10 cellular contexts compared by ENCODE assay signal in the genomic region with DNA sequence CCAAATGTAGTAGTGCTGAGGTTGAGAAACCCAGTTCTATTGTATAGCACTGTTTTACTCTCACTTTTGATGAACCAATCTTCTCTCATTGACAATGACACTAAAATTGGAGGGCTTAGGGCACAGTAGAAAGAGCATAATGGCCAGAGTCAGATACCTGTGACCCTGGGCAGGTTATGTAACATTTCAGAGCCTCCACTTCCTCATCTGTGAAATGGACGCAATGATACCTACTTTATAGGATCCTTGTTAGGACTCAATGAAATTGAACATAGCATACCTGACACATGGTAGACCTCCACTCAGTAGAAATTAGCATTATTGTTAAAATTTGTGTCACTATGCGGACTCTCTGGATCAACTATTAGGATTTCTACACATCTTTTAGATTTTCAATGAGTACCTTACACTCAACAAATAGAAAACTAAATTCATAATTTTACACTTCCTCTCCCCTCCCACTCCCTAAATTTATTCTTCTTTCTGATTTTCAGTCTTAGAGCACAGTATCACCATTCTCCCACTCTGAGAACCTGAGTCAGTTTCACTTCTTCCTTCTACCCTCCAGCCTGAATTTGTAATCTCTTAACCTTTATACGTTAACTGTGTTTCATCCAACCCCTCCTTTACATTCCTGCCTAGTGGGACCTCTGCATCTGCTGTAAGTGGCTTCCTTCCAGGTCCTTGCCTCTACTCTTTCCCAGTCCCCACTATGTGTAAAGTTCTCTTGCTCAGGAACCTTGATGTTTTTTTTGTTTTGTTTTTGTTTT.
DNase-seq lines count a peak whose midpoint lies in the region; ATAC-seq and TF ChIP-seq lines count a peak whose summit lies in the region.
"Had no signal": no experiment of that assay in that cellular context is flagged by ENCODE, and none has a peak within 500 bp of the region (broad histone marks: within the 10 kb centered on the region; RNA-seq: fewer than 3 reads in every experiment).

No MANE protein-coding gene starts in this region.

- no peak for TF ChIP-seq CTCF in chondrocyte (IDR thresholded peaks at IDR 0.05)
- TF ChIP-seq CTCF in foreskin fibroblast (IDR thresholded peaks at IDR 0.05; ENCODE audit: low read depth, low read length) = no peak
- TF ChIP-seq CTCF in PC-9 (conservative IDR thresholded peaks at IDR 0.05) = no peak

- no peak overlapping the region for H2AFZ ChIP-seq in PC-9

- H3K4me2 ChIP-seq in PC-9 = no peak overlapping the region

- no peaks in the 10 kb centered on the region for H3K9me3 Mint-ChIP-seq in chondrocyte (ENCODE audit: low read depth)

- POLR2A ChIA-PET in PC-9 (lab: Charles Lee; ENCODE audit: unreplicated experiment) = no interaction called here

- peaks cover 11% of the 10 kb centered on the region for H3K4me1 ChIP-seq in PC-9 (replicated peaks; ENCODE audit: insufficient read depth)

- no peaks in the 10 kb centered on the region for H3K27me3 Mint-ChIP-seq in chondrocyte (ENCODE audit: low read depth)

- H4K20me1 ChIP-seq in PC-9 (ENCODE audit: insufficient read depth) = no peaks in the 10 kb centered on the region

- no peak overlapping the region for H3K4me3 ChIP-seq in foreskin fibroblast (ENCODE audit: low read depth in 1 of 2, low read length in 2 of 2)
- H3K4me3 ChIP-seq in PC-9 = no peak overlapping the region
- H3K4me3 ChIP-seq: transverse colon had no signal

- no peaks in the 10 kb centered on the region for H3K27me3 ChIP-seq in PC-9 (ENCODE audit: insufficient read depth, low read depth)
- H3K27me3 ChIP-seq: transverse colon had no signal

- H3K36me3 Mint-ChIP-seq in chondrocyte (ENCODE audit: low read depth) = peaks cover 22% of the 10 kb centered on the region

- BruUV-seq in PC-9 (replicated peaks; lab: Mats Ljungman, UMichigan) = no TSS peak

- peaks cover 24% of the 10 kb centered on the region for H3F3A ChIP-seq in PC-9 (ENCODE audit: insufficient read depth, low read depth)

- ATAC-seq in GM18861 (IDR thresholded peaks at IDR 0.05; ENCODE audit: unreplicated experiment) = peak; percentile 89
- ATAC-seq in GM21526 (IDR thresholded peaks at IDR 0.05; ENCODE audit: low FRiP score, unreplicated experiment) = peak; percentile 82
- ATAC-seq in HG03460 (IDR thresholded peaks at IDR 0.05; ENCODE audit: unreplicated experiment) = peak; percentile 86
- ATAC-seq: sciatic nerve had no signal

- H3K9me3 ChIP-seq in PC-9 (ENCODE audit: insufficient read depth, low read depth) = no peaks in the 10 kb centered on the region
- H3K9me3 ChIP-seq: transverse colon had no signal

- 0 out of 2 replicates have a peak, but pooled peaks cover 5% of the 10 kb centered on the region for H3K36me3 ChIP-seq in PC-9 (ENCODE audit: low read depth)

- H3K27ac ChIP-seq in PC-9 = no peak overlapping the region

- peaks cover 8% of the 10 kb centered on the region for H3K79me2 ChIP-seq in PC-9 (ENCODE audit: low read depth)

- intact Hi-C loops in PC-9 (cut with micrococcal nuclease; ENCODE audit: unreplicated experiment) = no loop called here

- peak overlapping the region; percentile 49 for H3K27ac Mint-ChIP-seq in chondrocyte (ENCODE audit: unreplicated experiment)

- CTCF ChIA-PET in PC-9 (lab: Charles Lee) = no interaction called here

- DNase-seq in chondrocyte (ENCODE audit: low spot score) (no peak), COLO829 (ENCODE audit: low spot score) (no peak), foreskin fibroblast (no peak), NCI-H2171 treated with DMSO at 0.1 percent for 48 hours (lab: John Stamatoyannopoulos, UW) (no peak), PC-9 (no peak)
- DNase-seq: transverse colon had no signal

- no peaks in the 10 kb centered on the region for H3K9me2 ChIP-seq in PC-9 (ENCODE audit: insufficient read depth)

- H3K4me3 Mint-ChIP-seq in chondrocyte (ENCODE audit: unreplicated experiment) = no peak overlapping the region

- peaks cover 57% of the 10 kb centered on the region for H3K4me1 Mint-ChIP-seq in chondrocyte (ENCODE audit: low read depth)
